12 cellular contexts compared by ENCODE assay signal in genomic region chr3:123678108-123678511, GRCh38.
DNase-seq lines count a peak whose midpoint lies in the region; ATAC-seq and TF ChIP-seq lines count a peak whose summit lies in the region.
"Had no signal": no experiment of that assay in that cellular context is flagged by ENCODE, and none has a peak within 500 bp of the region (broad histone marks: within the 10 kb centered on the region; RNA-seq: fewer than 3 reads in every experiment).

No MANE protein-coding gene starts in this region.

- peak; percentile 82 for ATAC-seq in IMR-90 (ENCODE audit: low read depth)
- no peak for ATAC-seq in HG03442 (IDR thresholded peaks at IDR 0.05; ENCODE audit: unreplicated experiment)
- no peak for ATAC-seq in HG03520 (IDR thresholded peaks at IDR 0.05; ENCODE audit: unreplicated experiment)
- ATAC-seq: activated CD8-positive, alpha-beta memory T cell treated with anti-CD3 and anti-CD28 coated beads, Interleukin-2, amount 10 ng/mL, durations not matched to agents 7 days and 5 days had no signal

- H3K4ac ChIP-seq in IMR-90 (ENCODE audit: low read depth, low read length) = peak overlapping the region; percentile 12; the same call in 1 of the 2 replicates

- POLR2A ChIA-PET in IMR-90 (lab: Charles Lee; ENCODE audit: unreplicated experiment) = no interaction called here

- H4K5ac ChIP-seq in IMR-90 (ENCODE audit: low read depth, low read length) = no peak overlapping the region

- CTCF ChIA-PET in IMR-90 (lab: Yijun Ruan, JAX) = no interaction called here

- peaks cover 14% of the 10 kb centered on the region; the same call in 1 of the 2 replicates for H3K9me1 ChIP-seq in IMR-90 (ENCODE audit: insufficient read depth, low read length)

- no peak overlapping the region for H3K27ac ChIP-seq in IMR-90 (ENCODE audit: insufficient read depth, low read length)
- H3K27ac ChIP-seq: parathyroid adenoma had no signal

- intact Hi-C loops in IMR-90 (cut with micrococcal nuclease) = no loop called here

- peak overlapping the region; percentile 68; the same call in 1 of the 2 replicates for H3K14ac ChIP-seq in IMR-90 (replicated peaks; ENCODE audit: low read depth, low read length)

- H2BK120ac ChIP-seq in IMR-90 (ENCODE audit: low read depth, low read length) = no peak overlapping the region

- peak overlapping the region in 1 of 2 experiments; percentile 17; a peak in 1 of 4 replicates for H4K8ac ChIP-seq in IMR-90 (ENCODE audit: low read depth in 2 of 2, low read length in 2 of 2)

- no peak overlapping the region for H2BK20ac ChIP-seq in IMR-90 (ENCODE audit: low read depth, low read length)

- TF ChIP-seq CTCF in IMR-90 (conservative IDR thresholded peaks at IDR 0.05; ENCODE audit: low read depth, low read length) (no peak), cardiac fibroblast (IDR thresholded peaks at IDR 0.05; ENCODE audit: low read depth, low read length) (no peak)

- no peaks in the 10 kb centered on the region for H3K27me3 ChIP-seq in IMR-90 (ENCODE audit: control insufficient read depth, insufficient read depth, low read length)

- 77 to 100% methylated on average over 2 to 3 of the region's 8 CpGs for WGBS in IMR-90 (ENCODE audit: extremely low coverage in 2 of 2, insufficient read length in 1 of 2), 2 experiments

- in situ Hi-C loops in IMR-90 (cut with MboI; ENCODE audit: low sequenced_read_pairs) = no loop called here

- H3K9ac ChIP-seq in IMR-90 (ENCODE audit: low read depth, low read length) = no peak overlapping the region
- H3K9ac ChIP-seq: parathyroid adenoma had no signal

- H4K20me1 ChIP-seq in IMR-90 (ENCODE audit: insufficient read depth, low read length) = peaks cover 22% of the 10 kb centered on the region

- peaks cover 14% of the 10 kb centered on the region for H3K4me1 ChIP-seq in IMR-90 (ENCODE audit: control insufficient read depth, insufficient read depth, low read length)

- peak overlapping the region; percentile 85; the same call in 1 of the 2 replicates for H2AK5ac ChIP-seq in IMR-90 (ENCODE audit: low read depth, low read length)

- no peak overlapping the region for H2BK5ac ChIP-seq in IMR-90 (ENCODE audit: low read depth, low read length, poor library complexity, severe bottlenecking)

- H3K56ac ChIP-seq in IMR-90 (ENCODE audit: extremely low read depth, insufficient read depth, low read length) = no peak overlapping the region

- H3K36me3 ChIP-seq in IMR-90 (ENCODE audit: control insufficient read depth, insufficient read depth, low read length) = peaks cover 78% of the 10 kb centered on the region

- no peak overlapping the region for H2BK15ac ChIP-seq in IMR-90 (ENCODE audit: low read depth, low read length)

- no peak overlapping the region for H3K23ac ChIP-seq in IMR-90 (ENCODE audit: low read depth, low read length)

- H2AK9ac ChIP-seq in IMR-90 (replicated peaks; ENCODE audit: low read depth, low read length, poor library complexity) = peak overlapping the region; percentile 44

- no TSS peak for BruUV-seq in IMR-90 (replicated peaks; lab: Mats Ljungman, UMichigan)

- DNase-seq in AG20443 (ENCODE audit: low spot score) (peak; percentile 88), IMR-90 (peak; percentile 97), cardiac fibroblast (ENCODE audit: low read depth in 2 of 2) (peak; percentile 61 to 79), non-pigmented ciliary epithelial cell (ENCODE audit: low read depth) (peak; percentile 97), NCI-H187 treated with DMSO at 0.1 percent for 48 hours (lab: John Stamatoyannopoulos, UW) (no peak), COLO668 (lab: John Stamatoyannopoulos, UW; ENCODE audit: unreplicated experiment) (no peak)
- DNase-seq: activated CD8-positive, alpha-beta memory T cell treated with anti-CD3 and anti-CD28 coated beads, Interleukin-2, amount 10 ng/mL, durations not matched to agents 7 days and 5 days; cerebellar nuclear complex; DMS153 had no signal

- H2AFZ ChIP-seq in IMR-90 (replicated peaks; ENCODE audit: low read length, poor library complexity) = no peak overlapping the region
- H2AFZ ChIP-seq: parathyroid adenoma had no signal

- H4K91ac ChIP-seq in IMR-90 (ENCODE audit: insufficient read depth, low read depth, low read length) = no peak overlapping the region

- no peak for TF ChIP-seq POLR2A in IMR-90 (IDR thresholded peaks at IDR 0.05; ENCODE audit: low read depth, low read length)

- H3K4me3 ChIP-seq in IMR-90 (ENCODE audit: insufficient read depth, low read depth, low read length) = no peak overlapping the region
- H3K4me3 ChIP-seq in cardiac fibroblast (replicated peaks in 1 of 2; ENCODE audit: low read depth in 2 of 2, low read length in 2 of 2) = no peak overlapping the region

- dilution Hi-C loops in IMR-90 (cut with HindIII; ENCODE audit: low sequenced_read_pairs, unreplicated experiment) = no loop called here

- peaks cover 9 to 24% of the 10 kb centered on the region in 2 experiments; a peak in 3 of 4 replicates for H3K79me1 ChIP-seq in IMR-90 (ENCODE audit: low read depth in 1 of 2, low read length in 2 of 2)

- no peak for TF ChIP-seq RAD21 in IMR-90 (IDR thresholded peaks at IDR 0.05; ENCODE audit: low read length)

- no peaks in the 10 kb centered on the region for H3K9me3 ChIP-seq in IMR-90 (ENCODE audit: control insufficient read depth, insufficient read depth, low read length)

- no peak overlapping the region for H3K4me2 ChIP-seq in IMR-90 (ENCODE audit: low read depth, low read length)

- H3K18ac ChIP-seq in IMR-90 (ENCODE audit: low read depth, low read length) = no peak overlapping the region

TF ChIP-seq in IMR-90, 13 proteins besides CTCF, POLR2A, EP300 and RAD21:
- TF ChIP-seq FOS (IDR thresholded peaks at IDR 0.05; ENCODE audit: low read depth, low read length) = peak; percentile 70
- TF ChIP-seq RCOR1 (IDR thresholded peaks at IDR 0.05; ENCODE audit: insufficient replicate concordance, low read length) = peak; percentile 97
- peak; percentile 79 for TF ChIP-seq MAZ (IDR thresholded peaks at IDR 0.05; ENCODE audit: borderline replicate concordance, low read depth, low read length)
- TF ChIP-seq SMC3 (IDR thresholded peaks at IDR 0.05; ENCODE audit: low read depth, low read length) = no peak
- no peak for TF ChIP-seq NFE2L2 (IDR thresholded peaks at IDR 0.05; ENCODE audit: low read depth, low read length)
- peak; percentile 28; the same call in 1 of the 2 replicates for TF ChIP-seq CEBPB (IDR thresholded peaks at IDR 0.05; ENCODE audit: low read depth, low read length)

Comparison
In these comparisons a context has a peak if more than half of its experiments do, and no peak if none do; other contexts are left out.
1. DNase-seq: peak in AG20443 (single experiment), IMR-90 (single experiment), cardiac fibroblast (2 of 2) and non-pigmented ciliary epithelial cell (single experiment); none in NCI-H187 treated with DMSO at 0.1 percent for 48 hours (single experiment) and COLO668 (single experiment).